ENCODE assay signal across 19 cellular contexts in the genomic region with DNA sequence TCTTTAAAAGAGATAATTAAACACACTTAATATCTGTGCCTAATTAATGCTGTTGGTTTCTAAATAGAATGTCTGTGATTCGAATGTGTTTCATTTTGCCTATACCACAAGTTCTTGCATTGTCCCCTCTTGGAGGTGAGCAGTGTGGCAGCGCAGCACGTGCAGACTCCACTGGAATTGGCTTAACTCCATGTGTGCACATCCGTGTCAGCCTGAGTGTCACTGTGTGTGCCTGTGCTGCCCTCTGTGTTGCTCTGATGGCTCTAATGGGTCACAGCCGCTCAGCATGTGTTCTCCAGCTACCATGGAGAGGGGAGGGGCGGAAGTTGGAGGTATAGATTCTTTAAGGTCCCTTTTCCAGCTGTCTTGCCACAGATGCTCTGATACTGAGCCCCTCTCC.
DNase-seq lines count a peak whose midpoint lies in the region; ATAC-seq and TF ChIP-seq lines count a peak whose summit lies in the region.
"Had no signal": no experiment of that assay in that cellular context is flagged by ENCODE, and none has a peak within 500 bp of the region (broad histone marks: within the 10 kb centered on the region; RNA-seq: fewer than 3 reads in every experiment).

No MANE protein-coding gene starts in this region.

- H3K27ac Mint-ChIP-seq in T-helper 2 cell treated with Interferon-gamma antibody and Interleukin-4, amounts not matched to agents 5 μg/mL and 100 μg/mL, for 36 hours: peak overlapping the region; percentile 15
- no peak overlapping the region for H3K27ac Mint-ChIP-seq in glutamatergic neuron (ENCODE audit: unreplicated experiment)

- H3K4me3 Mint-ChIP-seq in T-helper 2 cell treated with Interferon-gamma antibody and Interleukin-4, amounts not matched to agents 5 μg/mL and 100 μg/mL, for 36 hours: peak overlapping the region; percentile 72
- no peak overlapping the region for H3K4me3 Mint-ChIP-seq in glutamatergic neuron (ENCODE audit: unreplicated experiment)
- H3K4me3 Mint-ChIP-seq: CD8-positive, alpha-beta T cell had no signal

- TF ChIP-seq CTCF in glutamatergic neuron (IDR thresholded peaks at IDR 0.05; ENCODE audit: partially characterized antibody, unreplicated experiment): no peak

- H3K9me3 Mint-ChIP-seq in T-helper 2 cell treated with Interferon-gamma antibody and Interleukin-4, amounts not matched to agents 5 μg/mL and 100 μg/mL, for 36 hours: no peaks in the 10 kb centered on the region
- no peaks in the 10 kb centered on the region for H3K9me3 Mint-ChIP-seq in glutamatergic neuron (ENCODE audit: unreplicated experiment)
- H3K9me3 Mint-ChIP-seq: CD8-positive, alpha-beta T cell had no signal

- DNase-seq in NCI-H524 (lab: John Stamatoyannopoulos, UW) (peak; percentile 13 to 58), NCI-H524 treated with DMSO at 0.1 percent for 48 hours (lab: John Stamatoyannopoulos, UW) (no peak), glutamatergic neuron (peak; percentile 39), retina (peak; percentile 19), NOMO-1 treated with dmso at 0.1 percent for 144 hours (lab: John Stamatoyannopoulos, UW; ENCODE audit: unreplicated experiment) (no peak)
- no peak for DNase-seq in T-helper 2 cell treated with Interferon-gamma antibody and Interleukin-4, amounts not matched to agents 5 μg/mL and 100 μg/mL, for 36 hours (ENCODE audit: low spot score)
- DNase-seq: BE2C; CD8-positive, alpha-beta T cell; DND-41; KG1; NCI-H1436; NCI-H2029; NCI-H2171; NCI-H446 treated with DMSO at 0.1 percent for 48 hours; NCI-H774 had no signal

- ATAC-seq in GM21447 (IDR thresholded peaks at IDR 0.05; ENCODE audit: unreplicated experiment) (no peak), HG03159 (IDR thresholded peaks at IDR 0.05; ENCODE audit: unreplicated experiment) (no peak)
- ATAC-seq: CD8-positive, alpha-beta T cell; HepG2; Panc1 had no signal

- no peaks in the 10 kb centered on the region for H3K27me3 Mint-ChIP-seq in T-helper 2 cell treated with Interferon-gamma antibody and Interleukin-4, amounts not matched to agents 5 μg/mL and 100 μg/mL, for 36 hours (ENCODE audit: low read depth)
- no peaks in the 10 kb centered on the region for H3K27me3 Mint-ChIP-seq in glutamatergic neuron (ENCODE audit: unreplicated experiment)

- H3K36me3 Mint-ChIP-seq in T-helper 2 cell treated with Interferon-gamma antibody and Interleukin-4, amounts not matched to agents 5 μg/mL and 100 μg/mL, for 36 hours (ENCODE audit: low read depth): peaks cover 5% of the 10 kb centered on the region
- no peaks in the 10 kb centered on the region for H3K36me3 Mint-ChIP-seq in glutamatergic neuron (ENCODE audit: unreplicated experiment)
- H3K36me3 Mint-ChIP-seq: CD8-positive, alpha-beta T cell had no signal

- peaks cover 35% of the 10 kb centered on the region for H3K4me1 Mint-ChIP-seq in T-helper 2 cell treated with Interferon-gamma antibody and Interleukin-4, amounts not matched to agents 5 μg/mL and 100 μg/mL, for 36 hours (ENCODE audit: low read depth)
- H3K4me1 Mint-ChIP-seq in glutamatergic neuron (ENCODE audit: low read depth, unreplicated experiment): peaks cover 14% of the 10 kb centered on the region

Comparison
In these comparisons a context has a peak if more than half of its experiments do, and no peak if none do; other contexts are left out.
1. DNase-seq: peak in NCI-H524 (2 of 2), glutamatergic neuron (single experiment) and retina (single experiment); none in NCI-H524 treated with DMSO at 0.1 percent for 48 hours (single experiment), T-helper 2 cell treated with Interferon-gamma antibody and Interleukin-4, amounts not matched to agents 5 μg/mL and 100 μg/mL, for 36 hours (single experiment) and NOMO-1 treated with dmso at 0.1 percent for 144 hours (single experiment).